ENCODE assay signal across 23 cellular contexts in genomic region chrX:32618154-32618553, GRCh38.
"Had no signal": no experiment of that assay in that cellular context is flagged by ENCODE, and none has a peak within 500 bp of the region (broad histone marks: within the 10 kb centered on the region; RNA-seq: fewer than 3 reads in every experiment).

No MANE protein-coding gene starts in this region.

- DNase-seq: colonic mucosa; cortex of kidney; dermis blood vessel endothelial cell; dorsolateral prefrontal cortex; effector CD4-positive, alpha-beta T cell; effector CD8-positive, alpha-beta T cell; effector memory CD4-positive, alpha-beta T cell; effector memory CD8-positive, alpha-beta T cell; endodermal cell; erythroblast; esophagus squamous epithelium; foreskin fibroblast; foreskin keratinocyte; foreskin melanocyte; gastrocnemius medialis; glutamatergic neuron; head of caudate nucleus; heart left ventricle; heart right ventricle had no signal

- H3K4me1 ChIP-seq: colonic mucosa, esophagus muscularis mucosa, esophagus squamous epithelium, foreskin keratinocyte, gastroesophageal sphincter, heart left ventricle, heart right ventricle had no signal

- H3K36me3 ChIP-seq: colonic mucosa, esophagus muscularis mucosa, esophagus squamous epithelium, gastrocnemius medialis, gastroesophageal sphincter, heart left ventricle, heart right ventricle had no signal

- H3K27ac ChIP-seq: colonic mucosa, coronary artery, dorsolateral prefrontal cortex, epithelial cell of prostate, esophagus muscularis mucosa, esophagus squamous epithelium, foreskin keratinocyte, gastrocnemius medialis, gastroesophageal sphincter, heart left ventricle, heart right ventricle had no signal

- H3K4me3 ChIP-seq: colonic mucosa, coronary artery, dorsolateral prefrontal cortex, esophagus muscularis mucosa, esophagus squamous epithelium, gastrocnemius medialis, gastroesophageal sphincter, heart left ventricle, heart right ventricle had no signal

- H3K9me3 ChIP-seq: colonic mucosa, esophagus muscularis mucosa, esophagus squamous epithelium, gastrocnemius medialis, gastroesophageal sphincter had no signal
